1 cellular context compared by ENCODE assay signal in the genomic region with DNA sequence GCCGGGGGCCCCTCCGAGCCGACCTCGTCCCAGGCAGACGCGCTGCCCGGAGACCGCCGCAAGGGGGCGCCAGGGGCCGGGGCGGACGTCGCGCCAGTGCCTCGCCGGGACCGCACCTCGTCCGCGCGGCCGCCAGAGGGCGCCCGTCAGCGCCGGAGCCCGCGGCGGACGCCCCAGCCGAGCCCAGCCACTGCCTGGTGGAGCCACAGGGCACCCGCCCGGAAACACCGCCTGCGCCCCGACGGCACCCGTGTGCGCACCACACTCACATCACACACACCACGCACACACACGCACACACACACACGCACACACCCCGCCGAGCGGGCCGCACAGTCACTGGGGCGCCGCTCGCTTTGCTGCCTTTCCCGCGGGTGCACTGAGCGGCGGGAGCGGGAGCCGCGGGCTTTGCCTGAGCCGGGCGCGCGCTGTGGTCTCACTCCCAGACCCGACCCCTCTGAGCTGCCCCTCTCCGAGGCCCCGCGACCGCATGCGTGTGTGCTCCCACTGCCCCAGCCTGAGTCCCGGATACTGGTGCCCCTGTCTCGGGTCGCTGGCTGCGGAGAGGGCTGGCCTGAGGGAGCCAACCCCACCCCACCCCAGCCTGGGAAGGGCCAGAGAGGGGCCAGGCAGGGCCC.
TF ChIP-seq lines count a peak whose summit lies in the region.

No MANE protein-coding gene starts in this region.

TF ChIP-seq in GM12878, 131 proteins besides CTCF, POLR2A, EP300 and RAD21 (continued from another document and continues in another):
- TF ChIP-seq TCF7 (IDR thresholded peaks at IDR 0.05; ENCODE audit: borderline replicate concordance) (no peak), ETV6 (conservative IDR thresholded peaks at IDR 0.05 in 1 of 2, IDR thresholded peaks at IDR 0.05 in 1 of 2; ENCODE audit: borderline replicate concordance in 1 of 2, low read depth in 1 of 2) (no peak), TAF1 (IDR thresholded peaks at IDR 0.05; ENCODE audit: borderline replicate concordance, low read depth, low read length) (no peak), SP1 (IDR thresholded peaks at IDR 0.05; ENCODE audit: low read depth, low read length) (peak; percentile 18), RBBP5 (conservative IDR thresholded peaks at IDR 0.05) (no peak), ZNF207 (IDR thresholded peaks at IDR 0.05; ENCODE audit: borderline replicate concordance) (no peak), NR2C2 (IDR thresholded peaks at IDR 0.05; ENCODE audit: borderline replicate concordance, control insufficient read depth, insufficient read length, low read depth) (no peak), ATF7 (IDR thresholded peaks at IDR 0.05; ENCODE audit: low read depth) (no peak), SIX5 (IDR thresholded peaks at IDR 0.05; ENCODE audit: low read depth, low read length, severe bottlenecking) (no peak), ESRRA (IDR thresholded peaks at IDR 0.05; ENCODE audit: low read length) (no peak), ZNF217 (IDR thresholded peaks at IDR 0.05) (0 out of 2 replicates have a peak, but pooled peaks have one; percentile 53), IKZF1 (conservative IDR thresholded peaks at IDR 0.05) (peak; percentile 70), NR2F1 (conservative IDR thresholded peaks at IDR 0.05) (no peak), DPF2 (IDR thresholded peaks at IDR 0.05) (peak; percentile 64; the same call in 1 of the 2 replicates)
- TF ChIP-seq, protein P1, sequence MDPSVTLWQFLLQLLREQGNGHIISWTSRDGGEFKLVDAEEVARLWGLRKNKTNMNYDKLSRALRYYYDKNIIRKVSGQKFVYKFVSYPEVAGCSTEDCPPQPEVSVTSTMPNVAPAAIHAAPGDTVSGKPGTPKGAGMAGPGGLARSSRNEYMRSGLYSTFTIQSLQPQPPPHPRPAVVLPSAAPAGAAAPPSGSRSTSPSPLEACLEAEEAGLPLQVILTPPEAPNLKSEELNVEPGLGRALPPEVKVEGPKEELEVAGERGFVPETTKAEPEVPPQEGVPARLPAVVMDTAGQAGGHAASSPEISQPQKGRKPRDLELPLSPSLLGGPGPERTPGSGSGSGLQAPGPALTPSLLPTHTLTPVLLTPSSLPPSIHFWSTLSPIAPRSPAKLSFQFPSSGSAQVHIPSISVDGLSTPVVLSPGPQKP (IDR thresholded peaks at IDR 0.05; ENCODE audit: low read depth, low read length): no peak
- TF ChIP-seq, protein P2, sequence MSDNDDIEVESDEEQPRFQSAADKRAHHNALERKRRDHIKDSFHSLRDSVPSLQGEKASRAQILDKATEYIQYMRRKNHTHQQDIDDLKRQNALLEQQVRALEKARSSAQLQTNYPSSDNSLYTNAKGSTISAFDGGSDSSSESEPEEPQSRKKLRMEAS (IDR thresholded peaks at IDR 0.05; ENCODE audit: low read depth, low read length): no peak
- TF ChIP-seq, protein P3, sequence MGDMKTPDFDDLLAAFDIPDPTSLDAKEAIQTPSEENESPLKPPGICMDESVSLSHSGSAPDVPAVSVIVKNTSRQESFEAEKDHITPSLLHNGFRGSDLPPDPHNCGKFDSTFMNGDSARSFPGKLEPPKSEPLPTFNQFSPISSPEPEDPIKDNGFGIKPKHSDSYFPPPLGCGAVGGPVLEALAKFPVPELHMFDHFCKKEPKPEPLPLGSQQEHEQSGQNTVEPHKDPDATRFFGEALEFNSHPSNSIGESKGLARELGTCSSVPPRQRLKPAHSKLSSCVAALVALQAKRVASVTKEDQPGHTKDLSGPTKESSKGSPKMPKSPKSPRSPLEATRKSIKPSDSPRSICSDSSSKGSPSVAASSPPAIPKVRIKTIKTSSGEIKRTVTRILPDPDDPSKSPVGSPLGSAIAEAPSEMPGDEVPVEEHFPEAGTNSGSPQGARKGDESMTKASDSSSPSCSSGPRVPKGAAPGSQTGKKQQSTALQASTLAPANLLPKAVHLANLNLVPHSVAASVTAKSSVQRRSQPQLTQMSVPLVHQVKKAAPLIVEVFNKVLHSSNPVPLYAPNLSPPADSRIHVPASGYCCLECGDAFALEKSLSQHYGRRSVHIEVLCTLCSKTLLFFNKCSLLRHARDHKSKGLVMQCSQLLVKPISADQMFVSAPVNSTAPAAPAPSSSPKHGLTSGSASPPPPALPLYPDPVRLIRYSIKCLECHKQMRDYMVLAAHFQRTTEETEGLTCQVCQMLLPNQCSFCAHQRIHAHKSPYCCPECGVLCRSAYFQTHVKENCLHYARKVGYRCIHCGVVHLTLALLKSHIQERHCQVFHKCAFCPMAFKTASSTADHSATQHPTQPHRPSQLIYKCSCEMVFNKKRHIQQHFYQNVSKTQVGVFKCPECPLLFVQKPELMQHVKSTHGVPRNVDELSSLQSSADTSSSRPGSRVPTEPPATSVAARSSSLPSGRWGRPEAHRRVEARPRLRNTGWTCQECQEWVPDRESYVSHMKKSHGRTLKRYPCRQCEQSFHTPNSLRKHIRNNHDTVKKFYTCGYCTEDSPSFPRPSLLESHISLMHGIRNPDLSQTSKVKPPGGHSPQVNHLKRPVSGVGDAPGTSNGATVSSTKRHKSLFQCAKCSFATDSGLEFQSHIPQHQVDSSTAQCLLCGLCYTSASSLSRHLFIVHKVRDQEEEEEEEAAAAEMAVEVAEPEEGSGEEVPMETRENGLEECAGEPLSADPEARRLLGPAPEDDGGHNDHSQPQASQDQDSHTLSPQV (IDR thresholded peaks at IDR 0.05): peak; percentile 41; the same call in 1 of the 2 replicates
- TF ChIP-seq, protein P4, sequence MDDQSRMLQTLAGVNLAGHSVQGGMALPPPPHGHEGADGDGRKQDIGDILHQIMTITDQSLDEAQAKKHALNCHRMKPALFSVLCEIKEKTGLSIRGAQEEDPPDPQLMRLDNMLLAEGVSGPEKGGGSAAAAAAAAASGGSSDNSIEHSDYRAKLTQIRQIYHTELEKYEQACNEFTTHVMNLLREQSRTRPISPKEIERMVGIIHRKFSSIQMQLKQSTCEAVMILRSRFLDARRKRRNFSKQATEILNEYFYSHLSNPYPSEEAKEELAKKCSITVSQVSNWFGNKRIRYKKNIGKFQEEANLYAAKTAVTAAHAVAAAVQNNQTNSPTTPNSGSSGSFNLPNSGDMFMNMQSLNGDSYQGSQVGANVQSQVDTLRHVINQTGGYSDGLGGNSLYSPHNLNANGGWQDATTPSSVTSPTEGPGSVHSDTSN (IDR thresholded peaks at IDR 0.05; ENCODE audit: insufficient replicate concordance, low read depth, low read length): no peak
- TF ChIP-seq, protein P5, sequence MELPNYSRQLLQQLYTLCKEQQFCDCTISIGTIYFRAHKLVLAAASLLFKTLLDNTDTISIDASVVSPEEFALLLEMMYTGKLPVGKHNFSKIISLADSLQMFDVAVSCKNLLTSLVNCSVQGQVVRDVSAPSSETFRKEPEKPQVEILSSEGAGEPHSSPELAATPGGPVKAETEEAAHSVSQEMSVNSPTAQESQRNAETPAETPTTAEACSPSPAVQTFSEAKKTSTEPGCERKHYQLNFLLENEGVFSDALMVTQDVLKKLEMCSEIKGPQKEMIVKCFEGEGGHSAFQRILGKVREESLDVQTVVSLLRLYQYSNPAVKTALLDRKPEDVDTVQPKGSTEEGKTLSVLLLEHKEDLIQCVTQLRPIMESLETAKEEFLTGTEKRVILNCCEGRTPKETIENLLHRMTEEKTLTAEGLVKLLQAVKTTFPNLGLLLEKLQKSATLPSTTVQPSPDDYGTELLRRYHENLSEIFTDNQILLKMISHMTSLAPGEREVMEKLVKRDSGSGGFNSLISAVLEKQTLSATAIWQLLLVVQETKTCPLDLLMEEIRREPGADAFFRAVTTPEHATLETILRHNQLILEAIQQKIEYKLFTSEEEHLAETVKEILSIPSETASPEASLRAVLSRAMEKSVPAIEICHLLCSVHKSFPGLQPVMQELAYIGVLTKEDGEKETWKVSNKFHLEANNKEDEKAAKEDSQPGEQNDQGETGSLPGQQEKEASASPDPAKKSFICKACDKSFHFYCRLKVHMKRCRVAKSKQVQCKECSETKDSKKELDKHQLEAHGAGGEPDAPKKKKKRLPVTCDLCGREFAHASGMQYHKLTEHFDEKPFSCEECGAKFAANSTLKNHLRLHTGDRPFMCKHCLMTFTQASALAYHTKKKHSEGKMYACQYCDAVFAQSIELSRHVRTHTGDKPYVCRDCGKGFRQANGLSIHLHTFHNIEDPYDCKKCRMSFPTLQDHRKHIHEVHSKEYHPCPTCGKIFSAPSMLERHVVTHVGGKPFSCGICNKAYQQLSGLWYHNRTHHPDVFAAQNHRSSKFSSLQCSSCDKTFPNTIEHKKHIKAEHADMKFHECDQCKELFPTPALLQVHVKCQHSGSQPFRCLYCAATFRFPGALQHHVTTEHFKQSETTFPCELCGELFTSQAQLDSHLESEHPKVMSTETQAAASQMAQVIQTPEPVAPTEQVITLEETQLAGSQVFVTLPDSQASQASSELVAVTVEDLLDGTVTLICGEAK (IDR thresholded peaks at IDR 0.05; ENCODE audit: borderline replicate concordance): no peak
- TF ChIP-seq, protein P6, sequence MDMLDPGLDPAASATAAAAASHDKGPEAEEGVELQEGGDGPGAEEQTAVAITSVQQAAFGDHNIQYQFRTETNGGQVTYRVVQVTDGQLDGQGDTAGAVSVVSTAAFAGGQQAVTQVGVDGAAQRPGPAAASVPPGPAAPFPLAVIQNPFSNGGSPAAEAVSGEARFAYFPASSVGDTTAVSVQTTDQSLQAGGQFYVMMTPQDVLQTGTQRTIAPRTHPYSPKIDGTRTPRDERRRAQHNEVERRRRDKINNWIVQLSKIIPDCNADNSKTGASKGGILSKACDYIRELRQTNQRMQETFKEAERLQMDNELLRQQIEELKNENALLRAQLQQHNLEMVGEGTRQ (IDR thresholded peaks at IDR 0.05; ENCODE audit: borderline replicate concordance, low read depth, low read length): no peak
- TF ChIP-seq, protein P7, sequence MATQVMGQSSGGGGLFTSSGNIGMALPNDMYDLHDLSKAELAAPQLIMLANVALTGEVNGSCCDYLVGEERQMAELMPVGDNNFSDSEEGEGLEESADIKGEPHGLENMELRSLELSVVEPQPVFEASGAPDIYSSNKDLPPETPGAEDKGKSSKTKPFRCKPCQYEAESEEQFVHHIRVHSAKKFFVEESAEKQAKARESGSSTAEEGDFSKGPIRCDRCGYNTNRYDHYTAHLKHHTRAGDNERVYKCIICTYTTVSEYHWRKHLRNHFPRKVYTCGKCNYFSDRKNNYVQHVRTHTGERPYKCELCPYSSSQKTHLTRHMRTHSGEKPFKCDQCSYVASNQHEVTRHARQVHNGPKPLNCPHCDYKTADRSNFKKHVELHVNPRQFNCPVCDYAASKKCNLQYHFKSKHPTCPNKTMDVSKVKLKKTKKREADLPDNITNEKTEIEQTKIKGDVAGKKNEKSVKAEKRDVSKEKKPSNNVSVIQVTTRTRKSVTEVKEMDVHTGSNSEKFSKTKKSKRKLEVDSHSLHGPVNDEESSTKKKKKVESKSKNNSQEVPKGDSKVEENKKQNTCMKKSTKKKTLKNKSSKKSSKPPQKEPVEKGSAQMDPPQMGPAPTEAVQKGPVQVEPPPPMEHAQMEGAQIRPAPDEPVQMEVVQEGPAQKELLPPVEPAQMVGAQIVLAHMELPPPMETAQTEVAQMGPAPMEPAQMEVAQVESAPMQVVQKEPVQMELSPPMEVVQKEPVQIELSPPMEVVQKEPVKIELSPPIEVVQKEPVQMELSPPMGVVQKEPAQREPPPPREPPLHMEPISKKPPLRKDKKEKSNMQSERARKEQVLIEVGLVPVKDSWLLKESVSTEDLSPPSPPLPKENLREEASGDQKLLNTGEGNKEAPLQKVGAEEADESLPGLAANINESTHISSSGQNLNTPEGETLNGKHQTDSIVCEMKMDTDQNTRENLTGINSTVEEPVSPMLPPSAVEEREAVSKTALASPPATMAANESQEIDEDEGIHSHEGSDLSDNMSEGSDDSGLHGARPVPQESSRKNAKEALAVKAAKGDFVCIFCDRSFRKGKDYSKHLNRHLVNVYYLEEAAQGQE (IDR thresholded peaks at IDR 0.05; ENCODE audit: low read depth, low read length): no peak
- TF ChIP-seq, protein P8, sequence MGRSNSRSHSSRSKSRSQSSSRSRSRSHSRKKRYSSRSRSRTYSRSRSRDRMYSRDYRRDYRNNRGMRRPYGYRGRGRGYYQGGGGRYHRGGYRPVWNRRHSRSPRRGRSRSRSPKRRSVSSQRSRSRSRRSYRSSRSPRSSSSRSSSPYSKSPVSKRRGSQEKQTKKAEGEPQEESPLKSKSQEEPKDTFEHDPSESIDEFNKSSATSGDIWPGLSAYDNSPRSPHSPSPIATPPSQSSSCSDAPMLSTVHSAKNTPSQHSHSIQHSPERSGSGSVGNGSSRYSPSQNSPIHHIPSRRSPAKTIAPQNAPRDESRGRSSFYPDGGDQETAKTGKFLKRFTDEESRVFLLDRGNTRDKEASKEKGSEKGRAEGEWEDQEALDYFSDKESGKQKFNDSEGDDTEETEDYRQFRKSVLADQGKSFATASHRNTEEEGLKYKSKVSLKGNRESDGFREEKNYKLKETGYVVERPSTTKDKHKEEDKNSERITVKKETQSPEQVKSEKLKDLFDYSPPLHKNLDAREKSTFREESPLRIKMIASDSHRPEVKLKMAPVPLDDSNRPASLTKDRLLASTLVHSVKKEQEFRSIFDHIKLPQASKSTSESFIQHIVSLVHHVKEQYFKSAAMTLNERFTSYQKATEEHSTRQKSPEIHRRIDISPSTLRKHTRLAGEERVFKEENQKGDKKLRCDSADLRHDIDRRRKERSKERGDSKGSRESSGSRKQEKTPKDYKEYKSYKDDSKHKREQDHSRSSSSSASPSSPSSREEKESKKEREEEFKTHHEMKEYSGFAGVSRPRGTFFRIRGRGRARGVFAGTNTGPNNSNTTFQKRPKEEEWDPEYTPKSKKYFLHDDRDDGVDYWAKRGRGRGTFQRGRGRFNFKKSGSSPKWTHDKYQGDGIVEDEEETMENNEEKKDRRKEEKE (IDR thresholded peaks at IDR 0.05): no peak
- TF ChIP-seq, protein P9, sequence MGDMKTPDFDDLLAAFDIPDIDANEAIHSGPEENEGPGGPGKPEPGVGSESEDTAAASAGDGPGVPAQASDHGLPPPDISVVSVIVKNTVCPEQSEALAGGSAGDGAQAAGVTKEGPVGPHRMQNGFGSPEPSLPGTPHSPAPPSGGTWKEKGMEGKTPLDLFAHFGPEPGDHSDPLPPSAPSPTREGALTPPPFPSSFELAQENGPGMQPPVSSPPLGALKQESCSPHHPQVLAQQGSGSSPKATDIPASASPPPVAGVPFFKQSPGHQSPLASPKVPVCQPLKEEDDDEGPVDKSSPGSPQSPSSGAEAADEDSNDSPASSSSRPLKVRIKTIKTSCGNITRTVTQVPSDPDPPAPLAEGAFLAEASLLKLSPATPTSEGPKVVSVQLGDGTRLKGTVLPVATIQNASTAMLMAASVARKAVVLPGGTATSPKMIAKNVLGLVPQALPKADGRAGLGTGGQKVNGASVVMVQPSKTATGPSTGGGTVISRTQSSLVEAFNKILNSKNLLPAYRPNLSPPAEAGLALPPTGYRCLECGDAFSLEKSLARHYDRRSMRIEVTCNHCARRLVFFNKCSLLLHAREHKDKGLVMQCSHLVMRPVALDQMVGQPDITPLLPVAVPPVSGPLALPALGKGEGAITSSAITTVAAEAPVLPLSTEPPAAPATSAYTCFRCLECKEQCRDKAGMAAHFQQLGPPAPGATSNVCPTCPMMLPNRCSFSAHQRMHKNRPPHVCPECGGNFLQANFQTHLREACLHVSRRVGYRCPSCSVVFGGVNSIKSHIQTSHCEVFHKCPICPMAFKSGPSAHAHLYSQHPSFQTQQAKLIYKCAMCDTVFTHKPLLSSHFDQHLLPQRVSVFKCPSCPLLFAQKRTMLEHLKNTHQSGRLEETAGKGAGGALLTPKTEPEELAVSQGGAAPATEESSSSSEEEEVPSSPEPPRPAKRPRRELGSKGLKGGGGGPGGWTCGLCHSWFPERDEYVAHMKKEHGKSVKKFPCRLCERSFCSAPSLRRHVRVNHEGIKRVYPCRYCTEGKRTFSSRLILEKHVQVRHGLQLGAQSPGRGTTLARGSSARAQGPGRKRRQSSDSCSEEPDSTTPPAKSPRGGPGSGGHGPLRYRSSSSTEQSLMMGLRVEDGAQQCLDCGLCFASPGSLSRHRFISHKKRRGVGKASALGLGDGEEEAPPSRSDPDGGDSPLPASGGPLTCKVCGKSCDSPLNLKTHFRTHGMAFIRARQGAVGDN (IDR thresholded peaks at IDR 0.05): no peak
